In the genomic region with DNA sequence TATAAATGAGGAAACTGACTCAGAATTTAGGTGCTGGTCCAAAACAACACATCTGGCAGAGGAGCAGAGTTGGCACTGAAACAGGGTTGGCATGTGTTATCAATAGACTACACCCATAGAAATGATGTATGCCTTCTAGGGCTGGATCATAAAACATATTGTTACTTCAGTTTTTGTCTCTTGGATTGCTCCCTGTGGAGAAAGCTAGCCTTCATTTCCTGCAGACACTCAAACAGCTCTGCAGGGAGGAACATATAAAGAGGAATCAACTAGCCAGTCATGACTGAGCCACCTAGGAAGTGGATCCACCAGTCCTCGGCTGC, we compare ENCODE assay signal across 8 cellular contexts. TPM values are rescaled to one million over a fixed set of nuclear protein-coding genes. Genes with fewer than 3 reads are reported as not detected.
DNase-seq lines count a peak whose midpoint lies in the region; ATAC-seq and TF ChIP-seq lines count a peak whose summit lies in the region.

No MANE protein-coding gene starts in this region.

- H3K9me3 ChIP-seq in Panc1 (ENCODE audit: control insufficient read depth, insufficient read depth, low read depth, low read length) (no peaks in the 10 kb centered on the region), trophoblast cell (ENCODE audit: insufficient read depth, low read depth, low read length) (no peaks in the 10 kb centered on the region)

- peak overlapping the region; percentile 78 for H3K4me2 ChIP-seq in trophoblast cell (ENCODE audit: low read length)

- ATAC-seq in Right ventricle myocardium superior (ENCODE audit: poor library complexity), result peak; percentile 13
- no peak for ATAC-seq in Panc1

- TF ChIP-seq CTCF in Panc1 (IDR thresholded peaks at IDR 0.05) (no peak), epithelial cell of proximal tubule (conservative IDR thresholded peaks at IDR 0.05; ENCODE audit: low read depth, low read length) (no peak)

- peaks cover 5% of the 10 kb centered on the region for H3K79me1 ChIP-seq in trophoblast cell (ENCODE audit: low read length)

- H3K36me3 ChIP-seq in Panc1 (ENCODE audit: control insufficient read depth, insufficient read depth, low read length) (peaks cover 33% of the 10 kb centered on the region), trophoblast cell (ENCODE audit: control insufficient read depth in 1 of 2, insufficient read depth in 2 of 2, low read length in 2 of 2) (peaks cover 0 to 3% of the 10 kb centered on the region in 2 experiments)

- no peak overlapping the region for H2BK5ac ChIP-seq in trophoblast cell (ENCODE audit: low read depth, low read length, poor library complexity)

- H3K79me2 ChIP-seq in trophoblast cell (ENCODE audit: control insufficient read depth, insufficient read depth, low read length, poor library complexity), result peaks cover 10% of the 10 kb centered on the region

- in situ Hi-C loops in Panc1 (cut with HindIII; ENCODE audit: low pct_unique_long_range_greater_than_20kb, low sequenced_read_pairs), result no loop called here

- DNase-seq in Right ventricle myocardium superior, result no peak
- DNase-seq in cardiac septum (ENCODE audit: low spot score), result no peak
- no peak for DNase-seq in Panc1 (ENCODE audit: low read depth, low spot score)
- DNase-seq in epithelial cell of proximal tubule (ENCODE audit: low read depth), result no peak
- DNase-seq in trophoblast cell, result no peak
- no peak for DNase-seq in NCI-H2107 treated with DMSO at 0.1 percent for 48 hours (lab: John Stamatoyannopoulos, UW; ENCODE audit: unreplicated experiment)
- no peak for DNase-seq in cortex of kidney (lab: John Stamatoyannopoulos, UW)
- no peak for DNase-seq in NCI-H2029 treated with DMSO at 0.1 percent for 48 hours (lab: John Stamatoyannopoulos, UW)

- H2AK5ac ChIP-seq in trophoblast cell (ENCODE audit: low read length), result no peak overlapping the region

- no peak overlapping the region for H4K91ac ChIP-seq in trophoblast cell (ENCODE audit: low read depth, low read length)

- intact Hi-C loops in Right ventricle myocardium superior (cut with DNase I) (no loop called here), cardiac septum (cut with DNase I) (loop anchor here (5.0 kb wide), 1 partner anchor 121 kb away; the partner anchor contains the start of gene NUDT16), Panc1 (cut with micrococcal nuclease; ENCODE audit: unreplicated experiment) (no loop called here)

- H3K23ac ChIP-seq in trophoblast cell (ENCODE audit: low read length), result no peak overlapping the region

- no peak overlapping the region for H2AFZ ChIP-seq in trophoblast cell (ENCODE audit: insufficient read depth, low read length, poor library complexity)

- no peak overlapping the region for H4K12ac ChIP-seq in trophoblast cell (ENCODE audit: low read depth, low read length)

- BruUV-seq in Panc1 (replicated peaks; lab: Mats Ljungman, UMichigan), result no TSS peak

- WGBS in trophoblast cell (ENCODE audit: extremely low coverage, insufficient coverage, insufficient read length), result no CpG with 5 or more reads among the region's 1 CpG

- CTCF ChIA-PET in Panc1 (lab: Charles Lee), result no interaction called here

- 0 out of 2 replicates have a peak, but pooled peaks cover 3% of the 10 kb centered on the region for H3K27me3 ChIP-seq in Panc1 (ENCODE audit: control insufficient read depth, insufficient read depth, low read length)
- peaks cover 3% of the 10 kb centered on the region for H3K27me3 ChIP-seq in trophoblast cell (ENCODE audit: insufficient read depth, low read length)

- H3K4ac ChIP-seq in trophoblast cell (ENCODE audit: low read depth, low read length), result no peak overlapping the region

- H2BK12ac ChIP-seq in trophoblast cell (ENCODE audit: low read length), result no peak overlapping the region

- H3K27ac ChIP-seq in Panc1 (ENCODE audit: low read length), result peak overlapping the region; percentile 99
- H3K27ac ChIP-seq in trophoblast cell (ENCODE audit: low read depth, low read length), result no peak overlapping the region

- no peak overlapping the region for H3K9ac ChIP-seq in trophoblast cell (ENCODE audit: low read length)

- peaks cover 21% of the 10 kb centered on the region; the same call in 1 of the 2 replicates for H3K4me1 ChIP-seq in Panc1 (ENCODE audit: control insufficient read depth, insufficient read depth, low read length)
- H3K4me1 ChIP-seq in trophoblast cell (ENCODE audit: control insufficient read depth in 1 of 2, insufficient read depth in 2 of 2, low read length in 2 of 2), result peaks cover 2% of the 10 kb centered on the region in 2 experiments

- peak overlapping the region; percentile 18 for H4K8ac ChIP-seq in trophoblast cell (ENCODE audit: low read depth, low read length)

- H2BK120ac ChIP-seq in trophoblast cell (ENCODE audit: insufficient read depth, low read length, poor library complexity), result no peak overlapping the region

- H3K14ac ChIP-seq in trophoblast cell (ENCODE audit: low read length), result no peak overlapping the region

- no peak overlapping the region for H3K18ac ChIP-seq in trophoblast cell (ENCODE audit: low read length)

- peak overlapping the region; percentile 99 for H3K4me3 ChIP-seq in Panc1 (ENCODE audit: low read depth in 2 of 2, low read length in 2 of 2)
- peak overlapping the region; percentile 80 for H3K4me3 ChIP-seq in epithelial cell of proximal tubule (ENCODE audit: low read depth, low read length)
- H3K4me3 ChIP-seq in trophoblast cell (ENCODE audit: low read depth, low read length), result no peak overlapping the region

- POLR2A ChIA-PET in Panc1 (lab: Charles Lee), result no interaction called here

RNA-seq across cellular contexts. Expression of gene MRPL3, which starts 0.5 kb away (rescaled TPM):
- total RNA-seq in Right ventricle myocardium superior (56.9 TPM), cardiac septum (47.7 TPM), Panc1 (2021; ENCODE audit: unreplicated experiment) (129 TPM), epithelial cell of proximal tubule (149 and 181 TPM in 2 replicates)
- polyA plus RNA-seq in Panc1 (2012; ENCODE audit: insufficient read length), result 102 TPM
- 67.9 and 73.6 TPM in 2 replicates for polyA plus RNA-seq in trophoblast cell (2013)
